ENCODE assay signal across 10 cellular contexts in genomic region chr1:19854866-19855265, GRCh38. TPM values are rescaled to one million over a fixed set of nuclear protein-coding genes. Genes with fewer than 3 reads are reported as not detected.
"Had no signal": no experiment of that assay in that cellular context is flagged by ENCODE, and none has a peak within 500 bp of the region (broad histone marks: within the 10 kb centered on the region; RNA-seq: fewer than 3 reads in every experiment).

No MANE protein-coding gene starts in this region.

- H3K36me3 Mint-ChIP-seq: IgD-negative memory B cell had no signal

- H3K4me3 Mint-ChIP-seq: H9, HFFc6, IgD-negative memory B cell had no signal

- DNase-seq: GM23248, H9, HCEC 1CT, HFFc6, KBM-7 had no signal

- ATAC-seq: HepG2 had no signal

- H3K4me3 ChIP-seq: GM23248 had no signal

- H2AFZ ChIP-seq: GM23248 had no signal

- H3K27ac ChIP-seq: GM23248, HL-60 had no signal

- H3K9me3 Mint-ChIP-seq: H9, HFFc6, IgD-negative memory B cell had no signal

- H3K9ac ChIP-seq: GM23248 had no signal

- H3K27ac Mint-ChIP-seq: H9, HFFc6, IgD-negative memory B cell had no signal

RNA-seq across cellular contexts. Expression of gene RNF186, which starts 39.8 kb away (rescaled TPM):
- total RNA-seq: GM23248, H1, H9, HFFc6, HT1080 had no signal
- polyA plus RNA-seq: GM23248, H1, IgD-negative memory B cell had no signal
